9 cellular contexts compared by ENCODE assay signal in genomic region chr1:154765970-154766369, GRCh38.
DNase-seq lines count a peak whose midpoint lies in the region; ATAC-seq and TF ChIP-seq lines count a peak whose summit lies in the region.
"Had no signal": no experiment of that assay in that cellular context is flagged by ENCODE, and none has a peak within 500 bp of the region (broad histone marks: within the 10 kb centered on the region; RNA-seq: fewer than 3 reads in every experiment).

No MANE protein-coding gene starts in this region.

- no peak overlapping the region for H3K4me2 ChIP-seq in PC-9

- TF ChIP-seq CTCF in AG09309 (IDR thresholded peaks at IDR 0.05; ENCODE audit: control insufficient read depth, insufficient read depth, low read depth, low read length, missing control alignments) (peak; percentile 57), GM13977 (IDR thresholded peaks at IDR 0.05; ENCODE audit: extremely low read depth, insufficient read depth, missing control alignments) (peak; percentile 25), PC-9 (conservative IDR thresholded peaks at IDR 0.05) (peak; percentile 50; the same call in 1 of the 2 replicates), fibroblast of mammary gland (conservative IDR thresholded peaks at IDR 0.05; ENCODE audit: control insufficient read depth, insufficient read depth, low read depth, low read length) (peak; percentile 45)

- H2AFZ ChIP-seq in PC-9: no peak overlapping the region

- no peak for DNase-seq in AG09309 (ENCODE audit: low read depth)
- no peak for DNase-seq in GM13977 (ENCODE audit: low spot score)
- DNase-seq in PC-9: peak in 1 of 2 experiments; percentile 5
- peak; percentile 31 for DNase-seq in fibroblast of mammary gland (ENCODE audit: low read depth)
- DNase-seq in activated CD4-positive, alpha-beta T cell treated with anti-CD3 and anti-CD28 coated beads, Interleukin-2, amount 50 U/mL, for 48 hours: no peak

- no peaks in the 10 kb centered on the region for H3K9me2 ChIP-seq in PC-9 (ENCODE audit: insufficient read depth)

- H3K36me3 ChIP-seq in PC-9 (ENCODE audit: low read depth): no peaks in the 10 kb centered on the region
- H3K36me3 ChIP-seq: HAP-1 had no signal

- no peak for ATAC-seq in GM18867 (IDR thresholded peaks at IDR 0.05; ENCODE audit: unreplicated experiment)
- no peak for ATAC-seq in GM19397 (IDR thresholded peaks at IDR 0.05; ENCODE audit: unreplicated experiment)
- ATAC-seq in GM19328 (IDR thresholded peaks at IDR 0.05; ENCODE audit: unreplicated experiment): no peak

- H3K4me3 ChIP-seq in AG09309 (ENCODE audit: control insufficient read depth, low read depth, low read length) (no peak overlapping the region), PC-9 (no peak overlapping the region), fibroblast of mammary gland (ENCODE audit: control insufficient read depth, low read depth, low read length) (no peak overlapping the region)
- H3K4me3 ChIP-seq: HAP-1 had no signal

- POLR2A ChIA-PET in PC-9 (lab: Charles Lee; ENCODE audit: unreplicated experiment): no interaction called here

- H3F3A ChIP-seq in PC-9 (ENCODE audit: insufficient read depth, low read depth): no peaks in the 10 kb centered on the region

- no peaks in the 10 kb centered on the region for H3K79me2 ChIP-seq in PC-9 (ENCODE audit: low read depth)

- peaks cover 49% of the 10 kb centered on the region for H3K27me3 ChIP-seq in PC-9 (ENCODE audit: insufficient read depth, low read depth)

- BruUV-seq in PC-9 (replicated peaks; lab: Mats Ljungman, UMichigan): no TSS peak

- H3K9me3 ChIP-seq in PC-9 (ENCODE audit: insufficient read depth, low read depth): no peaks in the 10 kb centered on the region
- H3K9me3 ChIP-seq: HAP-1 had no signal

- no peaks in the 10 kb centered on the region for H4K20me1 ChIP-seq in PC-9 (ENCODE audit: insufficient read depth)

- in situ Hi-C loops in GM13977 (cut with MboI; ENCODE audit: low pct_unique_long_range_greater_than_20kb, low sequenced_read_pairs, unreplicated experiment): no loop called here

- intact Hi-C loops in PC-9 (cut with micrococcal nuclease; ENCODE audit: unreplicated experiment): loop anchor here (10.0 kb wide), 1 partner anchor 71 kb away; no protein-coding TSS in a partner anchor

- CTCF ChIA-PET in PC-9 (lab: Charles Lee): interaction anchor here (0.7 kb wide), 1 partner anchor 107 kb away, joined by 4 read pairs; no protein-coding TSS in a partner anchor

- no peaks in the 10 kb centered on the region for H3K4me1 ChIP-seq in PC-9 (replicated peaks; ENCODE audit: insufficient read depth)
- H3K4me1 ChIP-seq: HAP-1 had no signal

- H3K27ac ChIP-seq in PC-9: no peak overlapping the region
